ENCODE assay signal across 28 cellular contexts in the genomic region with DNA sequence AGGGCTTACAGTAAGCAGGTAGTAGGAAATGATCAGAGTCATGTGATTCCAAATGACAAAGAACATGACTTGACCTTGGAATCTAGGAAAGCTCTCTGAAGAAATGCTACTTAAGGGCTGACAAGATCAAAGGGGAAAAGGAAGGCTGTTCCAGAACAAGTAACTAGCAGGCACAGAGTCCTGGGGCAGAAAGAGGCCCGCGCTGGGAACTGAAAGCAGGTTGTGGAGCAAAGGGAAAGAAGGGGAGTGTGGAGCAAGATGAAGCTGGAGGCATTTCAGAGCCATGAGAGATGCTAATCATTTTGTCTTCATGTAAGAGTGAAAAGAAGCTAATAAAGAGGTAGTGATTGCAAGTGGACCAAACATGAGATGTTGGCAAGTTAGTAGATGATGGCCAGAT.
"Had no signal": no experiment of that assay in that cellular context is flagged by ENCODE, and none has a peak within 500 bp of the region (broad histone marks: within the 10 kb centered on the region; RNA-seq: fewer than 3 reads in every experiment).

No MANE protein-coding gene starts in this region.

- DNase-seq: occipital lobe; ovary; posterior cingulate gyrus; psoas muscle; right cardiac atrium; right lobe of liver; sigmoid colon; small intestine; stimulated activated CD4-positive, alpha-beta T cell treated with anti-CD3 and anti-CD28 coated beads, Interleukin-15, amount 100 ng/mL, for 24 hours; stimulated activated CD4-positive, alpha-beta T cell treated with anti-CD3 and anti-CD28 coated beads, Interleukin-2, amount 100 ng/mL, for 24 hours; stimulated activated CD4-positive, alpha-beta T cell treated with anti-CD3 and anti-CD28 coated beads, Interleukin-2, amount 100 ng/mL, for 48 hours; stimulated activated CD4-positive, alpha-beta T cell treated with anti-CD3 and anti-CD28 coated beads, Interleukin-4, amount 100 ng/mL, for 24 hours; stimulated activated naive B cell treated with anti-CD40 and anti-IgM and Interleukin-4, amounts not matched to agents 10 μg/mL and 1 μg/mL and 100 μg/mL, for 72 hours; stimulated activated naive CD4-positive, alpha-beta T cell treated with Interleukin-2 at 50 U/mL for 16 hours; stomach; thyroid gland; trophoblast cell; upper lobe of left lung had no signal

- H2AFZ ChIP-seq: neural progenitor cell, parathyroid adenoma had no signal

- H3K4me3 ChIP-seq: neural progenitor cell, ovary, psoas muscle, right lobe of liver, sigmoid colon, stomach, thoracic aorta, thyroid gland, tibial nerve, upper lobe of left lung, vagina had no signal

- ATAC-seq: natural killer cell treated with Interleukin-12 subunit alpha and Interleukin-12 subunit beta and Interleukin-15 and Interleukin-18, amount 100 ng/mL, for 72 hours; psoas muscle; right cardiac atrium; right lobe of liver; stimulated activated effector memory CD8-positive, alpha-beta T cell treated with anti-CD3 and anti-CD28 coated beads, Interleukin-12 subunit alpha, Interleukin-12 subunit beta, amount 100 ng/mL, for 72 hours; stimulated activated naive B cell treated with anti-CD40 and anti-IgM and Interleukin-4, amounts not matched to agents 10 μg/mL and 1 μg/mL and 100 μg/mL, for 72 hours had no signal

- H3K79me2 ChIP-seq: parathyroid adenoma had no signal

- H3K4me3 Mint-ChIP-seq: natural killer cell treated with Interleukin-12 subunit alpha and Interleukin-12 subunit beta and Interleukin-15 and Interleukin-18, amount 100 ng/mL, for 72 hours; neural progenitor cell; stimulated activated effector memory CD8-positive, alpha-beta T cell treated with anti-CD3 and anti-CD28 coated beads, Interleukin-12 subunit alpha, Interleukin-12 subunit beta, amount 100 ng/mL, for 72 hours; stimulated activated naive B cell treated with anti-CD40 and anti-IgM and Interleukin-4, amounts not matched to agents 10 μg/mL and 1 μg/mL and 100 μg/mL, for 72 hours; stimulated activated naive CD8-positive, alpha-beta T cell treated with anti-CD3 and anti-CD28 coated beads, Interleukin-15, Interleukin-2, amounts not matched to agents 100 ng/mL and 50 ng/mL, for 24 hours had no signal

- H3K27ac Mint-ChIP-seq: natural killer cell treated with Interleukin-12 subunit alpha and Interleukin-12 subunit beta and Interleukin-15 and Interleukin-18, amount 100 ng/mL, for 72 hours; neural progenitor cell; progenitor cell of endocrine pancreas; stimulated activated effector memory CD8-positive, alpha-beta T cell treated with anti-CD3 and anti-CD28 coated beads, Interleukin-12 subunit alpha, Interleukin-12 subunit beta, amount 100 ng/mL, for 72 hours; stimulated activated naive B cell treated with anti-CD40 and anti-IgM and Interleukin-4, amounts not matched to agents 10 μg/mL and 1 μg/mL and 100 μg/mL, for 72 hours; stimulated activated naive CD8-positive, alpha-beta T cell treated with anti-CD3 and anti-CD28 coated beads, Interleukin-15, Interleukin-2, amounts not matched to agents 100 ng/mL and 50 ng/mL, for 24 hours had no signal

- H3K9me3 Mint-ChIP-seq: stimulated activated naive B cell treated with anti-CD40 and anti-IgM and Interleukin-4, amounts not matched to agents 10 μg/mL and 1 μg/mL and 100 μg/mL, for 72 hours; stimulated activated naive CD8-positive, alpha-beta T cell treated with anti-CD3 and anti-CD28 coated beads, Interleukin-15, Interleukin-2, amounts not matched to agents 100 ng/mL and 50 ng/mL, for 24 hours had no signal

- H3K36me3 Mint-ChIP-seq: natural killer cell treated with Interleukin-12 subunit alpha and Interleukin-12 subunit beta and Interleukin-15 and Interleukin-18, amount 100 ng/mL, for 72 hours; neural progenitor cell; stimulated activated effector memory CD8-positive, alpha-beta T cell treated with anti-CD3 and anti-CD28 coated beads, Interleukin-12 subunit alpha, Interleukin-12 subunit beta, amount 100 ng/mL, for 72 hours; stimulated activated naive B cell treated with anti-CD40 and anti-IgM and Interleukin-4, amounts not matched to agents 10 μg/mL and 1 μg/mL and 100 μg/mL, for 72 hours had no signal

- H3K36me3 ChIP-seq: neural progenitor cell, ovary, right lobe of liver, sigmoid colon, stomach, thoracic aorta, thyroid gland, tibial nerve, upper lobe of left lung, vagina had no signal

- H3K27me3 ChIP-seq: neural progenitor cell, ovary, right lobe of liver, sigmoid colon, stomach, thyroid gland, tibial nerve, upper lobe of left lung, vagina had no signal

- H3K4me1 ChIP-seq: neural progenitor cell, parathyroid adenoma, psoas muscle, right lobe of liver, sigmoid colon, stomach, thyroid gland, tibial nerve, upper lobe of left lung, vagina had no signal

- FAIRE-seq: small intestine, urothelium cell line had no signal

- H3K4me1 Mint-ChIP-seq: stimulated activated effector memory CD8-positive, alpha-beta T cell treated with anti-CD3 and anti-CD28 coated beads, Interleukin-12 subunit alpha, Interleukin-12 subunit beta, amount 100 ng/mL, for 72 hours; stimulated activated naive B cell treated with anti-CD40 and anti-IgM and Interleukin-4, amounts not matched to agents 10 μg/mL and 1 μg/mL and 100 μg/mL, for 72 hours had no signal

- H3K9ac ChIP-seq: neural progenitor cell, parathyroid adenoma had no signal

- H3K27ac ChIP-seq: neural progenitor cell, ovary, parathyroid adenoma, psoas muscle, right lobe of liver, sigmoid colon, stomach, thoracic aorta, thyroid gland, tibial nerve, upper lobe of left lung, vagina had no signal

- H3K9me3 ChIP-seq: ovary, psoas muscle, right lobe of liver, sigmoid colon, stomach, thoracic aorta, thyroid gland, tibial nerve, upper lobe of left lung, vagina had no signal

- H3K4me2 ChIP-seq: neural progenitor cell had no signal

- H3K27me3 Mint-ChIP-seq: natural killer cell treated with Interleukin-12 subunit alpha and Interleukin-12 subunit beta and Interleukin-15 and Interleukin-18, amount 100 ng/mL, for 72 hours; stimulated activated naive CD8-positive, alpha-beta T cell treated with anti-CD3 and anti-CD28 coated beads, Interleukin-15, Interleukin-2, amounts not matched to agents 100 ng/mL and 50 ng/mL, for 24 hours had no signal
